ENCODE assay signal across 8 cellular contexts in genomic region chr12:64450057-64450640, GRCh38. TPM values are rescaled to one million over a fixed set of nuclear protein-coding genes. Genes with fewer than 3 reads are reported as not detected.
DNase-seq lines count a peak whose midpoint lies in the region; ATAC-seq and TF ChIP-seq lines count a peak whose summit lies in the region.
"Had no signal": no experiment of that assay in that cellular context is flagged by ENCODE, and none has a peak within 500 bp of the region (broad histone marks: within the 10 kb centered on the region; RNA-seq: fewer than 3 reads in every experiment).

No MANE protein-coding gene starts in this region.

- ATAC-seq in activated T-helper 17 cell treated with anti-CD3 and anti-CD28 coated beads, Interleukin-2, amount 50 U/mL, for 72 hours (replicated peaks) = no peak

- H3K36me3 ChIP-seq in HUES6 (ENCODE audit: control insufficient read depth, insufficient read depth, low read length) = peaks cover 34% of the 10 kb centered on the region

- peaks cover 15% of the 10 kb centered on the region for H3K4me1 Mint-ChIP-seq in activated T-helper 17 cell treated with anti-CD3 and anti-CD28 coated beads, Interleukin-2, amount 50 U/mL, for 72 hours
- H3K4me1 Mint-ChIP-seq in nephron = peaks cover 30% of the 10 kb centered on the region

- DNase-seq in DMS53 (lab: John Stamatoyannopoulos, UW) (peak; percentile 68), coronary artery (ENCODE audit: low spot score) (no peak), GDM1 (lab: John Stamatoyannopoulos, UW) (no peak), NCI-H526 (lab: John Stamatoyannopoulos, UW) (no peak)
- DNase-seq: hippocampal formation had no signal

- peak overlapping the region; percentile 92 for H3K27ac Mint-ChIP-seq in activated T-helper 17 cell treated with anti-CD3 and anti-CD28 coated beads, Interleukin-2, amount 50 U/mL, for 72 hours
- H3K27ac Mint-ChIP-seq in nephron = peak overlapping the region in 2 of 3 experiments; percentile 89 to 93

- peak overlapping the region; percentile 91 for H3K4me3 Mint-ChIP-seq in activated T-helper 17 cell treated with anti-CD3 and anti-CD28 coated beads, Interleukin-2, amount 50 U/mL, for 72 hours
- peak overlapping the region; percentile 94 to 100 (median 98) for H3K4me3 Mint-ChIP-seq in nephron

- TF ChIP-seq CTCF in nephron (IDR thresholded peaks at IDR 0.05; ENCODE audit: unreplicated experiment in 3 of 3) (no peak), coronary artery (IDR thresholded peaks at IDR 0.05) (no peak)

- no peaks in the 10 kb centered on the region for H3K27me3 ChIP-seq in HUES6 (ENCODE audit: control insufficient read depth, insufficient read depth, low read length)

- H3K36me3 Mint-ChIP-seq in activated T-helper 17 cell treated with anti-CD3 and anti-CD28 coated beads, Interleukin-2, amount 50 U/mL, for 72 hours (ENCODE audit: low read depth) = peaks cover 54% of the 10 kb centered on the region
- peaks cover 26% of the 10 kb centered on the region for H3K36me3 Mint-ChIP-seq in nephron (ENCODE audit: low read depth)

- no peaks in the 10 kb centered on the region for H3K9me3 ChIP-seq in HUES6 (ENCODE audit: control insufficient read depth, insufficient read depth, low read depth, low read length)

- H3K27me3 Mint-ChIP-seq in activated T-helper 17 cell treated with anti-CD3 and anti-CD28 coated beads, Interleukin-2, amount 50 U/mL, for 72 hours = no peaks in the 10 kb centered on the region
- no peaks in the 10 kb centered on the region for H3K27me3 Mint-ChIP-seq in nephron (ENCODE audit: low read depth)

- H3K27ac ChIP-seq in HUES6 (ENCODE audit: low read depth, low read length) (no peak overlapping the region), coronary artery (no peak overlapping the region)

- no peak overlapping the region for H3K9ac ChIP-seq in HUES6 (ENCODE audit: low read length)

- H3K4me1 ChIP-seq in HUES6 (ENCODE audit: control insufficient read depth, insufficient read depth, low read length) = peaks cover 16% of the 10 kb centered on the region; the same call in 1 of the 2 replicates

- no peaks in the 10 kb centered on the region for H3K9me3 Mint-ChIP-seq in activated T-helper 17 cell treated with anti-CD3 and anti-CD28 coated beads, Interleukin-2, amount 50 U/mL, for 72 hours
- no peaks in the 10 kb centered on the region for H3K9me3 Mint-ChIP-seq in nephron

- H3K4me3 ChIP-seq in HUES6 (ENCODE audit: low read depth, low read length) (0 out of 2 replicates have a peak overlapping the region, but pooled peaks have one; percentile 82), coronary artery (no peak overlapping the region)

RNA-seq across cellular contexts. Expression of gene TBK1, which starts 1.8 kb away (rescaled TPM):
- total RNA-seq in activated T-helper 17 cell treated with anti-CD3 and anti-CD28 coated beads, Interleukin-2, amount 50 U/mL, for 72 hours = 10 to 100 TPM; 36.7 to 37.1 TPM

RNA-seq across cellular contexts. Expression of gene XPOT, which starts 46.0 kb away (rescaled TPM):
- 100 to 1,000 TPM in 1 of 2 donors, 10 to 100 TPM in 1; 72.7 to 131 TPM for total RNA-seq in activated T-helper 17 cell treated with anti-CD3 and anti-CD28 coated beads, Interleukin-2, amount 50 U/mL, for 72 hours

RNA-seq across cellular contexts. Expression of gene C12orf56, which starts 59.6 kb away (rescaled TPM):
- total RNA-seq in activated T-helper 17 cell treated with anti-CD3 and anti-CD28 coated beads, Interleukin-2, amount 50 U/mL, for 72 hours = not detected
